ENCODE assay signal across 12 cellular contexts in the genomic region with DNA sequence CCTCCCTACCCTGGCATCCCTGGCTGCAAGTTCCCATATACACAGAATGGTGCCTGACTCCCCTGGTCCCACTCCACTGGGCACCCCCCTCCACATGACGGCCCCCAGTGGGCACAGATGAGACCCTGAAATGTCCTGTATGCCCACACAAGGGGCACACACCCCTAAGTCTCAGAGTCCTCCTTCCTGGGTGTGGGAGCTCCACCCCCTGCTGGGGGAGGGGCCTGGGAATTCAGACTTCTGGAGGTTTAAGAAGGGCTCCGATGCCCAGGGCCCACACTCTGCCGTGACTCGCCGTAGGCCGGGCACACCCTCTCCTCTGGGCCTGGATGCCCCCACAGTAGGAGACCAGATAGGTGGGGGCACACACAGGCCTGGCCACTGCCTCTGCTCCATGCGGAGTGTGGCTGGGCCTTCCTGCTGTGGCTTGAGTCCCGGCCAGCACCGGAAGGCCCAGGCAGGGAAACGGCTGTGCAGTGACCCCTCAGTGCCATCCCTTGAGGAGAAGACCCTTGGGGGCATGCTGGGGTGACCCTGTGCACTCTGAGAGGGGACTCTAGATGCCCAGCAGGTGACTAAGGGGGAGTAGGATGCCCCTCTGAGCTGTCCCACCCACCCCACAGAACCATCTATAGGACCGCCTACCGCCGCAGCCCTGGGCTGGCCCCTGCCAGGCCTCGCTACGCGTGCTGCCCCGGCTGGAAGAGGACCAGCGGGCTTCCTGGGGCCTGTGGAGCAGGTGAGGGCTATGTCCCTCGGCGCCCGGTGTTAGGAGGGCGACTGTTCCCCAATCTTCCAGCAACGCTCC. TPM values are rescaled to one million over a fixed set of nuclear protein-coding genes. Genes with fewer than 3 reads are reported as not detected.
A peak's percentile ranks its signal among the peaks of the same experiment; 100 is the strongest.
DNase-seq lines count a peak whose midpoint lies in the region; ATAC-seq and TF ChIP-seq lines count a peak whose summit lies in the region.
"Had no signal": no experiment of that assay in that cellular context is flagged by ENCODE, and none has a peak within 500 bp of the region (broad histone marks: within the 10 kb centered on the region; RNA-seq: fewer than 3 reads in every experiment).

No MANE protein-coding gene starts in this region.

- peak; percentile 53 for DNase-seq in AG20443 (ENCODE audit: low spot score)
- DNase-seq in HCT116 (ENCODE audit: low read depth, low spot score) = no peak
- no peak for DNase-seq in mucosa of descending colon
- no peak for DNase-seq in NCI-H524 (lab: John Stamatoyannopoulos, UW)
- DNase-seq in stimulated activated effector memory CD8-positive, alpha-beta T cell treated with anti-CD3 and anti-CD28 coated beads, Interleukin-12 subunit alpha, Interleukin-12 subunit beta, amount 100 ng/mL, for 72 hours (ENCODE audit: low spot score in 2 of 2) = no peak
- DNase-seq in ureter (ENCODE audit: low spot score) = no peak
- DNase-seq: activated effector memory CD4-positive, alpha-beta T cell treated with Interleukin-2 at 50 U/mL for 16 hours; NCI-H2029 treated with DMSO at 0.1 percent for 48 hours; trophoblast cell had no signal

- H3K27ac ChIP-seq in HCT116 (ENCODE audit: low read depth, low read length) = peak overlapping the region; percentile 6; the same call in 1 of the 2 replicates
- H3K27ac ChIP-seq in angular gyrus (ENCODE audit: low read depth, low read length) = peak overlapping the region; percentile 70
- H3K27ac ChIP-seq: pancreas had no signal

- H3K9me2 ChIP-seq in HCT116 (ENCODE audit: insufficient read depth) = no peaks in the 10 kb centered on the region

- intact Hi-C loops in HCT116 (cut with micrococcal nuclease) (no loop called here), mucosa of descending colon (cut with DNase I, micrococcal nuclease) (no loop called here)

- no peaks in the 10 kb centered on the region for H3K79me2 ChIP-seq in HCT116 (ENCODE audit: insufficient read depth, low read length)

- no peak overlapping the region for H3K27ac Mint-ChIP-seq in stimulated activated effector memory CD8-positive, alpha-beta T cell treated with anti-CD3 and anti-CD28 coated beads, Interleukin-12 subunit alpha, Interleukin-12 subunit beta, amount 100 ng/mL, for 72 hours

- peak overlapping the region; percentile 9; the same call in 1 of the 2 replicates for H3K4me2 ChIP-seq in HCT116 (ENCODE audit: low read length)

- peaks cover 11% of the 10 kb centered on the region for H3K36me3 Mint-ChIP-seq in stimulated activated effector memory CD8-positive, alpha-beta T cell treated with anti-CD3 and anti-CD28 coated beads, Interleukin-12 subunit alpha, Interleukin-12 subunit beta, amount 100 ng/mL, for 72 hours

- H3K9ac ChIP-seq in HCT116 (ENCODE audit: low read length) = no peak overlapping the region

- H3K36me3 ChIP-seq in HCT116 (ENCODE audit: control insufficient read depth in 1 of 2, insufficient read depth in 2 of 2, low read length in 2 of 2) (peaks cover 0 to 3% of the 10 kb centered on the region in 2 experiments; a peak in 2 of 4 replicates), mucosa of descending colon (ENCODE audit: low read depth) (no peaks in the 10 kb centered on the region)

- H3K27me3 ChIP-seq in HCT116 (ENCODE audit: insufficient read depth, low read length) = no peaks in the 10 kb centered on the region
- H3K27me3 ChIP-seq: pancreas had no signal

- POLR2A ChIA-PET in HCT116 (lab: Charles Lee) = no interaction called here

- TF ChIP-seq POLR2A in HCT116 (IDR thresholded peaks at IDR 0.05; ENCODE audit: borderline replicate concordance, extremely low read depth, insufficient read depth, insufficient read length) = no peak

- peaks cover 12% of the 10 kb centered on the region for H3K4me1 Mint-ChIP-seq in stimulated activated effector memory CD8-positive, alpha-beta T cell treated with anti-CD3 and anti-CD28 coated beads, Interleukin-12 subunit alpha, Interleukin-12 subunit beta, amount 100 ng/mL, for 72 hours

- ATAC-seq in HCT116 = no peak
- ATAC-seq in mucosa of descending colon = peak; percentile 14
- no peak for ATAC-seq in stimulated activated effector memory CD8-positive, alpha-beta T cell treated with anti-CD3 and anti-CD28 coated beads, Interleukin-12 subunit alpha, Interleukin-12 subunit beta, amount 100 ng/mL, for 72 hours
- ATAC-seq in GM19351 (IDR thresholded peaks at IDR 0.05; ENCODE audit: unreplicated experiment) = no peak

- no TSS peak for BruUV-seq in HCT116 (replicated peaks; lab: Mats Ljungman, UMichigan)

- CTCF ChIA-PET in HCT116 (lab: Charles Lee) = no interaction called here

- no peak overlapping the region for H2AFZ ChIP-seq in HCT116 (ENCODE audit: low read depth, low read length, poor library complexity, severe bottlenecking)

- RAD21 ChIA-PET in HCT116 (lab: Charles Lee; ENCODE audit: low non-redundant PET in 1 of 2, low total read pairs in 2 of 2, uncharacterized antibody in 2 of 2, unreplicated experiment in 2 of 2) = no interaction called here

- H3K4me3 Mint-ChIP-seq in stimulated activated effector memory CD8-positive, alpha-beta T cell treated with anti-CD3 and anti-CD28 coated beads, Interleukin-12 subunit alpha, Interleukin-12 subunit beta, amount 100 ng/mL, for 72 hours = no peak overlapping the region

- H3K9me3 ChIP-seq in HCT116 (ENCODE audit: control insufficient read depth in 1 of 2, insufficient read depth in 1 of 2, low read depth in 1 of 2, low read length in 2 of 2) (no peaks in the 10 kb centered on the region), mucosa of descending colon (no peaks in the 10 kb centered on the region)
- H3K9me3 ChIP-seq: pancreas had no signal

- H3K4me3 ChIP-seq in HCT116 (replicated peaks in 1 of 2; ENCODE audit: low read depth in 1 of 2, low read length in 2 of 2) = no peak overlapping the region
- no peak overlapping the region for H3K4me3 ChIP-seq in mucosa of descending colon
- H3K4me3 ChIP-seq: pancreas had no signal

- TF ChIP-seq RAD21 in HCT116 (IDR thresholded peaks at IDR 0.05; ENCODE audit: low read depth) = no peak

- TF ChIP-seq CTCF in HCT116 (IDR thresholded peaks at IDR 0.05 in 2 of 3, conservative IDR thresholded peaks at IDR 0.05 in 1 of 3; ENCODE audit: borderline replicate concordance in 1 of 3, insufficient read depth in 1 of 3, low read depth in 2 of 3, low read length in 2 of 3) (0 out of 6 replicates have a peak, but pooled peaks of 1 of the 3 experiments have one; percentile 2), mucosa of descending colon (IDR thresholded peaks at IDR 0.05) (no peak)

- H3K9me3 Mint-ChIP-seq in stimulated activated effector memory CD8-positive, alpha-beta T cell treated with anti-CD3 and anti-CD28 coated beads, Interleukin-12 subunit alpha, Interleukin-12 subunit beta, amount 100 ng/mL, for 72 hours = no peaks in the 10 kb centered on the region

- H4K20me1 ChIP-seq in HCT116 (ENCODE audit: insufficient read depth) = no peaks in the 10 kb centered on the region

- H3K4me1 ChIP-seq in HCT116 (ENCODE audit: control insufficient read depth in 1 of 2, insufficient read depth in 2 of 2, low read length in 2 of 2) (peaks cover 0 to 36% of the 10 kb centered on the region in 2 experiments; a peak in 2 of 4 replicates), mucosa of descending colon (ENCODE audit: low read depth) (peaks cover 22% of the 10 kb centered on the region)

TF ChIP-seq in HCT116, 20 proteins besides CTCF, POLR2A, EP300 and RAD21 (continues in another document):
- no peak for TF ChIP-seq SRF (IDR thresholded peaks at IDR 0.05; ENCODE audit: low read depth)
- no peak for TF ChIP-seq JUND (IDR thresholded peaks at IDR 0.05)
- TF ChIP-seq, protein P1, sequence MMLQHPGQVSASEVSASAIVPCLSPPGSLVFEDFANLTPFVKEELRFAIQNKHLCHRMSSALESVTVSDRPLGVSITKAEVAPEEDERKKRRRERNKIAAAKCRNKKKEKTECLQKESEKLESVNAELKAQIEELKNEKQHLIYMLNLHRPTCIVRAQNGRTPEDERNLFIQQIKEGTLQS (IDR thresholded peaks at IDR 0.05) = no peak
- no peak for TF ChIP-seq POLR2AphosphoS5 (IDR thresholded peaks at IDR 0.05; ENCODE audit: low read depth, low read length)
- no peak for TF ChIP-seq SIN3A (IDR thresholded peaks at IDR 0.05; ENCODE audit: low read depth)
- TF ChIP-seq ZNF274 (IDR thresholded peaks at IDR 0.05; ENCODE audit: low read depth, low read length) = no peak
- no peak for TF ChIP-seq TCF7L2 (IDR thresholded peaks at IDR 0.05; ENCODE audit: borderline replicate concordance, extremely low read depth, insufficient read depth, insufficient read length)
- TF ChIP-seq, protein P2, sequence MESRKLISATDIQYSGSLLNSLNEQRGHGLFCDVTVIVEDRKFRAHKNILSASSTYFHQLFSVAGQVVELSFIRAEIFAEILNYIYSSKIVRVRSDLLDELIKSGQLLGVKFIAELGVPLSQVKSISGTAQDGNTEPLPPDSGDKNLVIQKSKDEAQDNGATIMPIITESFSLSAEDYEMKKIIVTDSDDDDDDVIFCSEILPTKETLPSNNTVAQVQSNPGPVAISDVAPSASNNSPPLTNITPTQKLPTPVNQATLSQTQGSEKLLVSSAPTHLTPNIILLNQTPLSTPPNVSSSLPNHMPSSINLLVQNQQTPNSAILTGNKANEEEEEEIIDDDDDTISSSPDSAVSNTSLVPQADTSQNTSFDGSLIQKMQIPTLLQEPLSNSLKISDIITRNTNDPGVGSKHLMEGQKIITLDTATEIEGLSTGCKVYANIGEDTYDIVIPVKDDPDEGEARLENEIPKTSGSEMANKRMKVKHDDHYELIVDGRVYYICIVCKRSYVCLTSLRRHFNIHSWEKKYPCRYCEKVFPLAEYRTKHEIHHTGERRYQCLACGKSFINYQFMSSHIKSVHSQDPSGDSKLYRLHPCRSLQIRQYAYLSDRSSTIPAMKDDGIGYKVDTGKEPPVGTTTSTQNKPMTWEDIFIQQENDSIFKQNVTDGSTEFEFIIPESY (IDR thresholded peaks at IDR 0.05; ENCODE audit: extremely low read depth, insufficient replicate concordance, low read length) = no peak

RNA-seq across cellular contexts. Expression of a gene that starts 6.5 kb away (rescaled TPM):
- 82.0 TPM for total RNA-seq in HCT116 (2021; ENCODE audit: unreplicated experiment)
- polyA plus RNA-seq in HCT116 (2012) = 87.5 and 89.7 TPM in 2 replicates
- total RNA-seq in mucosa of descending colon = 10 to 100 TPM; 15.9 to 43.4 (median 18.9) TPM
- 109 TPM for total RNA-seq in ureter

RNA-seq across cellular contexts. Expression of a gene that starts 18.1 kb away (rescaled TPM):
- total RNA-seq in HCT116 (2021; ENCODE audit: unreplicated experiment) (86.0 TPM), mucosa of descending colon (100 to 1,000 TPM; 113 to 296 (median 152) TPM), ureter (52.2 TPM)
- 84.7 and 91.2 TPM in 2 replicates for polyA plus RNA-seq in HCT116 (2012)

RNA-seq across cellular contexts. Expression of a gene that starts 43.2 kb away (rescaled TPM):
- total RNA-seq in HCT116 (2021; ENCODE audit: unreplicated experiment) = 15.6 TPM
- polyA plus RNA-seq in HCT116 (2012) = 13.9 and 14.7 TPM in 2 replicates
- total RNA-seq in mucosa of descending colon = 1 to 10 TPM; 1.0 to 10.0 (median 2.9) TPM
- 6.6 TPM for total RNA-seq in ureter
